15 cellular contexts compared by ENCODE assay signal in genomic region chr19:42728341-42728740, GRCh38. TPM values are rescaled to one million over a fixed set of nuclear protein-coding genes. Genes with fewer than 3 reads are reported as not detected.
"Had no signal": no experiment of that assay in that cellular context is flagged by ENCODE, and none has a peak within 500 bp of the region (broad histone marks: within the 10 kb centered on the region; RNA-seq: fewer than 3 reads in every experiment).

No MANE protein-coding gene starts in this region.

RNA-seq across cellular contexts. Expression of gene PSG3, which starts 11.9 kb away (rescaled TPM):
- total RNA-seq: stomach, subcutaneous adipose tissue, suprapubic skin, temporal lobe, thoracic aorta, thyroid gland, tibial nerve, transverse colon, upper lobe of left lung, upper lobe of right lung, ureter, urinary bladder, uterus, vagina had no signal

RNA-seq across cellular contexts. Expression of gene PSG8, which starts 37.1 kb away (rescaled TPM):
- total RNA-seq: stomach, subcutaneous adipose tissue, suprapubic skin, temporal lobe, testis, thoracic aorta, thyroid gland, tibial nerve, transverse colon, upper lobe of left lung, upper lobe of right lung, ureter, urinary bladder, uterus, vagina had no signal
